9 cellular contexts compared by ENCODE assay signal in the genomic region with DNA sequence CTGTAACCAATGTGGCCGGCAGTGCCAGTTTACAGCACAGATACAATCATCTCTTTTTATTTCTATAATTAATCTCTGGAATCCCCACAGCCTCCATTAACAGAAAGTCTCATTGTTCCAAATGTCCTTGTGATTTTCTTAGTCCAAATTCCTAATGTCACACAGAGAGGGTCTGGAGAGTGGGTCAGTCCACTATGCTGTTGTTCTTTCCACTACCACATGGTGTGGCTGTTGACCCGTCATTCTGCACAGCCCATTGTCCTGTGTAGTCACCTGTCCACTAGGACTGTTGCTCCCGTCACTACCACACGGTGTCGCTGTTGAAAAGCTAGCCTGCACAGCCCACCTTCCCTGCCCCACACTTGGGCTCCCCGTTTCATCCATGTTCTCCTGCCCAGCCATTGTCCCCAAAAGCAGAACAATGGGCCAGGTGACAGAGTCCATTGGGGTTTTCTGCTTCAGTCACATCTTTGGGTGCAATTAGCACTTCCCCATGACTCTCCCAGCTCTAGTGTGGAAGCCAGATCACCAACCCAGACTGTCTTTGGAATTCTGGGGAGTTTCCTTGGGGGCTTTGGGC. TPM values are rescaled to one million over a fixed set of nuclear protein-coding genes. Genes with fewer than 3 reads are reported as not detected.
A peak's percentile ranks its signal among the peaks of the same experiment; 100 is the strongest.
DNase-seq lines count a peak whose midpoint lies in the region; ATAC-seq and TF ChIP-seq lines count a peak whose summit lies in the region.
"Had no signal": no experiment of that assay in that cellular context is flagged by ENCODE, and none has a peak within 500 bp of the region (broad histone marks: within the 10 kb centered on the region; RNA-seq: fewer than 3 reads in every experiment).

No MANE protein-coding gene starts in this region.

- peaks cover 48% of the 10 kb centered on the region for H3K27me3 Mint-ChIP-seq in T-helper 17 cell

- H3K9ac ChIP-seq in NT2/D1 (ENCODE audit: insufficient read length, low read depth), result no peak overlapping the region

- H3K9me3 ChIP-seq in NT2/D1 (ENCODE audit: insufficient read depth, low read length) (peaks cover 12% of the 10 kb centered on the region; the same call in 1 of the 2 replicates), psoas muscle (peaks cover 3% of the 10 kb centered on the region), T-helper 17 cell (ENCODE audit: control insufficient read depth, low read length, poor library complexity, severe bottlenecking) (peaks cover 5% of the 10 kb centered on the region)

- ATAC-seq in esophagus mucosa, result peak; percentile 59
- ATAC-seq in psoas muscle, result peak in 3 of 4 donors; percentile 60 to 77 (median 76)
- no peak for ATAC-seq in T-helper 17 cell

- 31 to 36% (median 32%) methylated on average over 6 of the region's 6 CpGs for WGBS in psoas muscle, 3 donors

- H3K27me3 ChIP-seq in NT2/D1 (ENCODE audit: insufficient read depth, insufficient read length) (no peaks in the 10 kb centered on the region), psoas muscle (ENCODE audit: insufficient read depth in 3 of 3, low read length in 2 of 3) (peaks cover 0 to 4% (median 0%) of the 10 kb centered on the region in 3 donors)

- peak; percentile 29 to 41 for DNase-seq in activated CD4-positive, alpha-beta T cell treated with anti-CD3 and anti-CD28 coated beads, Interleukin-2, amount 50 U/mL, for 48 hours
- no peak for DNase-seq in activated CD4-positive, alpha-beta T cell treated with anti-CD3 and anti-CD28 coated beads for 1 hour
- DNase-seq in NT2/D1 (ENCODE audit: low read depth, low spot score) (peak; percentile 93), psoas muscle (peak in 1 of 2 donors; percentile 53), GDM1 (lab: John Stamatoyannopoulos, UW) (no peak), T-helper 17 cell (no peak), NCI-H1105 (lab: John Stamatoyannopoulos, UW) (no peak)

- H3K36me3 Mint-ChIP-seq in T-helper 17 cell (ENCODE audit: low read depth), result no peaks in the 10 kb centered on the region

- H3K36me3 ChIP-seq in NT2/D1 (ENCODE audit: insufficient read depth, insufficient read length, low read length) (no peaks in the 10 kb centered on the region), psoas muscle (ENCODE audit: insufficient read depth in 1 of 2, low read depth in 1 of 2) (no peaks in the 10 kb centered on the region)

- peaks cover 3% of the 10 kb centered on the region for H3K4me1 Mint-ChIP-seq in T-helper 17 cell

- H3K4me1 ChIP-seq in NT2/D1 (ENCODE audit: insufficient read depth, insufficient read length) (peaks cover 6% of the 10 kb centered on the region), psoas muscle (no peaks in the 10 kb centered on the region)

- H3K27ac Mint-ChIP-seq in T-helper 17 cell, result no peak overlapping the region
- H3K27ac Mint-ChIP-seq: activated naive CD8-positive, alpha-beta T cell had no signal

- H3K27ac ChIP-seq in psoas muscle, result no peak overlapping the region

- no peak overlapping the region for H3K4me3 Mint-ChIP-seq in T-helper 17 cell
- H3K4me3 Mint-ChIP-seq: activated naive CD8-positive, alpha-beta T cell had no signal

- peak; percentile 29 for TF ChIP-seq CTCF in psoas muscle (IDR thresholded peaks at IDR 0.05)

- no peak overlapping the region for H3K4me3 ChIP-seq in NT2/D1 (ENCODE audit: insufficient read length, low read depth)
- H3K4me3 ChIP-seq in psoas muscle, result no peak overlapping the region

- intact Hi-C loops in psoas muscle (cut with DNase I), result no loop called here

RNA-seq across cellular contexts. Expression of gene LBP, which starts 8.6 kb away (rescaled TPM):
- 0.12 TPM for total RNA-seq in esophagus mucosa
- 100 to 1,000 TPM in 1 of 4 donors, 10 to 100 TPM in 3; 38.8 to 167 (median 68.7) TPM for total RNA-seq in psoas muscle
- polyA plus RNA-seq in psoas muscle, result 10 to 100 TPM in 2 of 3 donors, 1 to 10 TPM in 1; 1.1 to 10.3 (median 10.2) TPM
- not detected for total RNA-seq in T-helper 17 cell

RNA-seq across cellular contexts. Expression of gene BPI, which starts 33.7 kb away (rescaled TPM):
- not detected for total RNA-seq in esophagus mucosa
- under 1 TPM in 2 of 4 donors, not detected in 2; 0.41 to 0.49 TPM for total RNA-seq in psoas muscle
- under 1 TPM in 1 of 3 donors, not detected in 2; 0.06 TPM for polyA plus RNA-seq in psoas muscle
- total RNA-seq in T-helper 17 cell, result not detected

Comparison
In these comparisons a context has a peak if more than half of its experiments do, and no peak if none do; other contexts are left out.
1. DNase-seq: peak in activated CD4-positive, alpha-beta T cell treated with anti-CD3 and anti-CD28 coated beads, Interleukin-2, amount 50 U/mL, for 48 hours (2 of 2) and NT2/D1 (single experiment); none in activated CD4-positive, alpha-beta T cell treated with anti-CD3 and anti-CD28 coated beads for 1 hour (single experiment), GDM1 (single experiment), T-helper 17 cell (0 of 3) and NCI-H1105 (single experiment).
2. RNA of gene LBP, which starts 8.6 kb away (total RNA-seq): 38.8 to 167 TPM in psoas muscle; 0.12 TPM in esophagus mucosa (single experiment) and not detected in T-helper 17 cell; every median in the first group is over 10 times any median in the second.